Comparison of ENCODE assay signal across 22 cellular contexts in the genomic region with DNA sequence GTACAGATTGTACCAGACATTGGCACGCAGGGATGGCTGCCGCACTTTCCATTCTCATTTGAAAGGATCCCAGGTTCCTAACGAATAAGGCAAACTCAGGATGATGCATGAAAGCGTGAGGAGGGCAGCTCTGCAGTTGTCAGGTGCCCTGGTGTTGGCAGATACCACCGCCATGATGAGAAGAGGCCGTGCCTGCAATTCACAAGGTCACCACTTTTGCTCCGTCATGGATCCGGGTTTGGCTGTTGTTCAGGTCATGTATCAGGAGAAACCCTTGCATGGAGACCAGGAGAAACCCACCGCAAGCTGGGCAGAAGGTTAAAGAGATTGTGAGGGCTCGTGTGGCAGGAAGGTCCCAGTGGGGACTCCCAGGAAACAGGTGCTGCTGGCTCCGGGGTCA.
A peak's percentile ranks its signal among the peaks of the same experiment; 100 is the strongest.
DNase-seq lines count a peak whose midpoint lies in the region; ATAC-seq, FAIRE-seq and TF ChIP-seq lines count a peak whose summit lies in the region.
"Had no signal": no experiment of that assay in that cellular context is flagged by ENCODE, and none has a peak within 500 bp of the region (broad histone marks: within the 10 kb centered on the region; RNA-seq: fewer than 3 reads in every experiment).

No MANE protein-coding gene starts in this region.

- WGBS in HepG2 (ENCODE audit: low lambda C conversion rate), result 30% methylated on average over 10 of the region's 11 CpGs
- 61% methylated on average over 4 of the region's 11 CpGs for WGBS in right lobe of liver (ENCODE audit: insufficient coverage, low coverage, low lambda C conversion rate, missing lambda C conversion rate)
- WGBS in endodermal cell (ENCODE audit: insufficient coverage in 1 of 2, insufficient read length in 1 of 2), 2 experiments, result 85% methylated on average over 7 to 11 of the region's 11 CpGs
- WGBS in upper lobe of left lung, 2 donors, result 89 to 94% methylated on average over 11 of the region's 11 CpGs

- H3K9me3 Mint-ChIP-seq in GM23338 (peaks cover 9% of the 10 kb centered on the region; the same call in 2 of the 3 replicates), endodermal cell (peaks cover 6% of the 10 kb centered on the region)

- no peak for TF ChIP-seq CTCF in HepG2 (CRISPR knock-in tag; IDR thresholded peaks at IDR 0.05)
- no peak for TF ChIP-seq CTCF in right lobe of liver (IDR thresholded peaks at IDR 0.05)
- TF ChIP-seq CTCF in GM23338 (conservative IDR thresholded peaks at IDR 0.05; ENCODE audit: low read depth in 2 of 2), result no peak
- peak; percentile 28 for TF ChIP-seq CTCF in endodermal cell (conservative IDR thresholded peaks at IDR 0.05)
- no peak for TF ChIP-seq CTCF in upper lobe of left lung (IDR thresholded peaks at IDR 0.05)

- intact Hi-C loops in HepG2 (cut with micrococcal nuclease; ENCODE audit: unreplicated experiment) (no loop called here), right lobe of liver (cut with DNase I) (no loop called here)

- in situ Hi-C loops in HepG2 (cut with HindIII; ENCODE audit: extremely low pct_ligation_motif_present, low pct_unique_long_range_greater_than_20kb), result no loop called here

- TF ChIP-seq EP300 in HepG2 (IDR thresholded peaks at IDR 0.05; ENCODE audit: low read depth in 2 of 2, low read length in 2 of 2), result no peak
- no peak for TF ChIP-seq EP300 in HepG2 (CRISPR knock-in tag; IDR thresholded peaks at IDR 0.05; ENCODE audit: borderline replicate concordance)
- no peak for TF ChIP-seq EP300 in upper lobe of left lung (IDR thresholded peaks at IDR 0.05)

- H3K4me3 ChIP-seq in HepG2 (replicated peaks in 1 of 3; ENCODE audit: insufficient read depth in 1 of 3, low read depth in 2 of 3, low read length in 3 of 3) (no peak overlapping the region), right lobe of liver (no peak overlapping the region), GM23338 (no peak overlapping the region), endodermal cell (ENCODE audit: low read length) (no peak overlapping the region), upper lobe of left lung (no peak overlapping the region)

- peak; percentile 56 for ATAC-seq in HepG2
- no peak for ATAC-seq in right lobe of liver
- ATAC-seq in GM23338, result no peak
- ATAC-seq in upper lobe of left lung (ENCODE audit: low FRiP score in 2 of 2), result no peak
- no peak for ATAC-seq in HG03439 (IDR thresholded peaks at IDR 0.05; ENCODE audit: unreplicated experiment)

- POLR2A ChIA-PET in HepG2 (lab: Yijun Ruan, JAX), result no interaction called here

- peaks cover 0 to 19% of the 10 kb centered on the region in 2 experiments; a peak in 2 of 5 replicates for H3K27me3 ChIP-seq in HepG2 (ENCODE audit: control insufficient read depth in 1 of 2, insufficient read depth in 2 of 2, low read length in 2 of 2)
- H3K27me3 ChIP-seq in right lobe of liver, result no peaks in the 10 kb centered on the region
- H3K27me3 ChIP-seq in GM23338 (ENCODE audit: insufficient read depth), result no peaks in the 10 kb centered on the region
- no peaks in the 10 kb centered on the region for H3K27me3 ChIP-seq in endodermal cell (ENCODE audit: control insufficient read depth, insufficient read depth, low read length, poor library complexity, severe bottlenecking)
- H3K27me3 ChIP-seq in upper lobe of left lung, result no peaks in the 10 kb centered on the region

- H3K9ac ChIP-seq in HepG2 (ENCODE audit: insufficient read depth, low read depth, low read length) (no peak overlapping the region), endodermal cell (ENCODE audit: extremely low read depth, low read length, poor library complexity, severe bottlenecking) (no peak overlapping the region)

- no peaks in the 10 kb centered on the region for H3K9me2 ChIP-seq in GM23338 (ENCODE audit: insufficient read depth)

- no TSS peak for BruUV-seq in HepG2 (replicated peaks; lab: Mats Ljungman, UMichigan)

- H3K27ac ChIP-seq in HepG2 (ENCODE audit: extremely low read length, insufficient read depth, low read length), result no peak overlapping the region
- H3K27ac ChIP-seq in right lobe of liver, result no peak overlapping the region
- no peak overlapping the region for H3K27ac ChIP-seq in GM23338 (ENCODE audit: low read depth)
- H3K27ac ChIP-seq in endodermal cell (ENCODE audit: low read depth, low read length), result no peak overlapping the region
- no peak overlapping the region for H3K27ac ChIP-seq in upper lobe of left lung
- H3K27ac ChIP-seq: C4-2B had no signal

- H3K27me3 Mint-ChIP-seq in GM23338 (ENCODE audit: insufficient read depth, low read depth, poor library complexity), result no peaks in the 10 kb centered on the region
- no peaks in the 10 kb centered on the region for H3K27me3 Mint-ChIP-seq in endodermal cell (ENCODE audit: insufficient read depth)
- H3K27me3 Mint-ChIP-seq: B cell had no signal

- H3K4me2 ChIP-seq in HepG2 (ENCODE audit: low read depth, low read length) (no peak overlapping the region), GM23338 (no peak overlapping the region)

- TF ChIP-seq RAD21 in HepG2 (CRISPR knock-in tag; IDR thresholded peaks at IDR 0.05), result no peak

- H3F3A ChIP-seq in GM23338 (replicated peaks; ENCODE audit: low read depth), result no peaks in the 10 kb centered on the region

- FAIRE-seq in HepG2 (lab: Jason Lieb, UNC), result no peak
- FAIRE-seq: D721Med, GM12891, GM18507, H54, HTR-8/SVneo had no signal

- H3K36me3 Mint-ChIP-seq in GM23338 (ENCODE audit: low read depth), result 0 out of 3 replicates have a peak, but pooled peaks cover 3% of the 10 kb centered on the region
- no peaks in the 10 kb centered on the region for H3K36me3 Mint-ChIP-seq in endodermal cell (ENCODE audit: low read depth)
- H3K36me3 Mint-ChIP-seq: IgD-negative memory B cell had no signal

- no peaks in the 10 kb centered on the region for H3K4me1 ChIP-seq in HepG2 (ENCODE audit: insufficient read depth, low read length)
- H3K4me1 ChIP-seq in right lobe of liver, result no peaks in the 10 kb centered on the region
- H3K4me1 ChIP-seq in GM23338 (ENCODE audit: insufficient read depth), result no peaks in the 10 kb centered on the region
- no peaks in the 10 kb centered on the region for H3K4me1 ChIP-seq in endodermal cell (ENCODE audit: control insufficient read depth, insufficient read depth, low read length)
- H3K4me1 ChIP-seq in upper lobe of left lung, result no peaks in the 10 kb centered on the region
- H3K4me1 ChIP-seq: Caco-2 had no signal

- no peak for TF ChIP-seq POLR2A in HepG2 (IDR thresholded peaks at IDR 0.05; ENCODE audit: insufficient read depth in 1 of 2, low read depth in 2 of 2, low read length in 2 of 2)
- TF ChIP-seq POLR2A in right lobe of liver (IDR thresholded peaks at IDR 0.05), result no peak
- no peak for TF ChIP-seq POLR2A in upper lobe of left lung (IDR thresholded peaks at IDR 0.05)

- peak; percentile 2 for DNase-seq in HepG2 (ENCODE audit: low spot score)
- DNase-seq in right lobe of liver, result no peak
- DNase-seq in GM23338 (ENCODE audit: low spot score), result no peak
- no peak for DNase-seq in endodermal cell
- no peak for DNase-seq in upper lobe of left lung
- DNase-seq in mesenteric fat pad (ENCODE audit: low spot score), result no peak
- DNase-seq: Caco-2; CD4-positive, alpha-beta T cell; DMS79 treated with DMSO at 0.1 percent for 48 hours; EL; HCEC 1CT; Kasumi-1; KG1 had no signal

- H2AFZ ChIP-seq in HepG2 (ENCODE audit: low read length), result no peak overlapping the region
- 0 out of 2 replicates have a peak overlapping the region, but pooled peaks have one; percentile 43 for H2AFZ ChIP-seq in GM23338

- H3K4me3 Mint-ChIP-seq in GM23338, result no peak overlapping the region
- no peak overlapping the region for H3K4me3 Mint-ChIP-seq in endodermal cell
- H3K4me3 Mint-ChIP-seq: B cell; CD4-positive, alpha-beta T cell had no signal

- H3K36me3 ChIP-seq in HepG2 (replicated peaks in 1 of 2; ENCODE audit: control insufficient read depth in 1 of 2, insufficient read depth in 2 of 2, low read length in 2 of 2), result no peaks in the 10 kb centered on the region
- H3K36me3 ChIP-seq in right lobe of liver, result no peaks in the 10 kb centered on the region
- H3K36me3 ChIP-seq in GM23338 (ENCODE audit: insufficient read depth), result no peaks in the 10 kb centered on the region
- H3K36me3 ChIP-seq in endodermal cell (ENCODE audit: control insufficient read depth, insufficient read depth, low read length), result no peaks in the 10 kb centered on the region
- H3K36me3 ChIP-seq in upper lobe of left lung, result no peaks in the 10 kb centered on the region

- CTCF ChIA-PET in HepG2 (lab: Yijun Ruan, JAX; ENCODE audit: low intra/inter-chr PET ratio, low total read pairs), result no interaction called here

- H4K20me1 ChIP-seq in HepG2 (ENCODE audit: insufficient read depth, low read length) (no peaks in the 10 kb centered on the region), GM23338 (replicated peaks; ENCODE audit: insufficient read depth) (no peaks in the 10 kb centered on the region)

- H3K27ac Mint-ChIP-seq in GM23338 (no peak overlapping the region), endodermal cell (no peak overlapping the region)
- H3K27ac Mint-ChIP-seq: B cell; CD4-positive, alpha-beta T cell; IgD-negative memory B cell had no signal

- H3K9me3 ChIP-seq in HepG2 (ENCODE audit: low read length) (no peaks in the 10 kb centered on the region), right lobe of liver (no peaks in the 10 kb centered on the region), endodermal cell (ENCODE audit: control insufficient read depth, low read length) (no peaks in the 10 kb centered on the region), upper lobe of left lung (no peaks in the 10 kb centered on the region)
- H3K9me3 ChIP-seq: Caco-2 had no signal

- H3K79me2 ChIP-seq in HepG2 (ENCODE audit: insufficient read depth, low read length), result no peaks in the 10 kb centered on the region
- no peaks in the 10 kb centered on the region for H3K79me2 ChIP-seq in GM23338 (replicated peaks; ENCODE audit: insufficient read depth)

- H3K4me1 Mint-ChIP-seq in GM23338 (no peaks in the 10 kb centered on the region), endodermal cell (no peaks in the 10 kb centered on the region)

TF ChIP-seq in HepG2, 621 proteins besides CTCF, POLR2A, EP300 and RAD21 (continues in another document):
- TF ChIP-seq, protein P1, sequence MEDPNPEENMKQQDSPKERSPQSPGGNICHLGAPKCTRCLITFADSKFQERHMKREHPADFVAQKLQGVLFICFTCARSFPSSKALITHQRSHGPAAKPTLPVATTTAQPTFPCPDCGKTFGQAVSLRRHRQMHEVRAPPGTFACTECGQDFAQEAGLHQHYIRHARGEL (CRISPR knock-in tag; IDR thresholded peaks at IDR 0.05), result no peak
- TF ChIP-seq ZNF546 (CRISPR knock-in tag; conservative IDR thresholded peaks at IDR 0.05), result no peak
- TF ChIP-seq ZSCAN21 (CRISPR knock-in tag; IDR thresholded peaks at IDR 0.05; ENCODE audit: borderline replicate concordance), result no peak
- TF ChIP-seq ZNF747 (CRISPR knock-in tag; IDR thresholded peaks at IDR 0.05; ENCODE audit: borderline replicate concordance), result no peak

TF ChIP-seq in GM23338, 12 proteins besides CTCF, POLR2A, EP300 and RAD21 (continues in another document):
- TF ChIP-seq STAT1 (IDR thresholded peaks at IDR 0.05; ENCODE audit: unreplicated experiment) (no peak), ZNF114 (CRISPR knock-in tag; IDR thresholded peaks at IDR 0.05) (no peak), POLR2AphosphoS5 (IDR thresholded peaks at IDR 0.05; ENCODE audit: low read depth) (no peak)
